Comparison of ENCODE assay signal across 5 cellular contexts in genomic region chr16:2441143-2441804, GRCh38. TPM values are rescaled to one million over a fixed set of nuclear protein-coding genes. Genes with fewer than 3 reads are reported as not detected.
"Had no signal": no experiment of that assay in that cellular context is flagged by ENCODE, and none has a peak within 500 bp of the region (broad histone marks: within the 10 kb centered on the region; RNA-seq: fewer than 3 reads in every experiment).

No MANE protein-coding gene starts in this region.

RNA-seq across cellular contexts. Expression of gene NTN3, which starts 29.8 kb away (rescaled TPM):
- total RNA-seq: HT1080, PC-3, Peyer's patch, RPMI7951 had no signal
- polyA plus RNA-seq: IgD-negative memory B cell had no signal
